In the genomic region with DNA sequence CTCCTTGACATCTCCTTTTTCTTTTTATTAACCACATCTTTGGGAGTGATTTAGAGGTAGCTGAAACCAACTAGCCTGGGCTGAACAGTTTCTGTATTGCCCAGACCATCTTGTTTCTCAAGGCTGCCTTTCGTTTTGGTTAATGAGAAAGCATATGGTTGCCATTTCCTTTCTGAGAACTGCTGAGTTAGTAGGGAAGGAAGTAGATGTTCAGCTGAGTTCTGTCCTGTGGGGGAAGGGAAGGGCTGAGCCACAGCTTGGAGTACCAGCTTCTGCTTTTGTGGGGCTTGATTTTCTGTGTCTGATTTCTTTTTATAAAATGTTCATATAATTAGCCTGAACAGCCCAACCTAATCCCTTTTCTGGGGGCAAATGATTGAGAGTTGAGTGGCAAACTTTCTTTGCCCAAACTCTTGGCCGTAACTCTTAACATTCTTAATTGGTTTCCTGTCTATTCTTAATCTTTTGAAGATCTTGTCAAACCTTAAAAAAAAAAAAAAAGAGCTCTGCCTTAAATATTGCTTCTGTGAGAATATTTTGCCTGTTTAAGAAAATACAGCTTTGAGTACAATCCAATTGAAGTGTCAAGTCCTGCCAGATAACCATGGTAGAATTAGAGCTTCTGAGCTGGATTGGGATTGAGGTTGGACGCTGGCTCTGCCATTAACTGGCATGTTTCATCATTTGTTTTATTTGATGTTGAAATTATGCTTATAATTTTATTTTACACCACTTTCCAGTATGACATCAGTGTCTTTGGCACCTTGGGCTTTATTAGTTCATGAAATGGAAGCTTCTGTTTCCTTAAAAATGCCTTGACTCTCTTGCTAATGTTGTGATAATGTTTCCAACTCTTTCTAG, we compare ENCODE assay signal across 1 cellular context.
TF ChIP-seq lines count a peak whose summit lies in the region.

No MANE protein-coding gene starts in this region.

TF ChIP-seq in GM12878, 131 proteins besides CTCF, POLR2A, EP300 and RAD21 (continued from another document):
- TF ChIP-seq IKZF2 (IDR thresholded peaks at IDR 0.05) (peak; percentile 79 to 91), NFIC (IDR thresholded peaks at IDR 0.05; ENCODE audit: low read depth, low read length) (peak; percentile 90), CBFB (IDR thresholded peaks at IDR 0.05; ENCODE audit: low read depth) (peak; percentile 83; the same call in 1 of the 2 replicates), MTA2 (IDR thresholded peaks at IDR 0.05; ENCODE audit: low read depth) (peak; percentile 85), TCF12 (IDR thresholded peaks at IDR 0.05; ENCODE audit: low read depth, low read length) (peak; percentile 76), YBX1 (IDR thresholded peaks at IDR 0.05) (no peak), MEF2A (IDR thresholded peaks at IDR 0.05; ENCODE audit: insufficient read depth, low read depth, low read length) (peak; percentile 75), ZZZ3 (IDR thresholded peaks at IDR 0.05; ENCODE audit: control insufficient read depth, insufficient read length, low read depth) (no peak), GATAD2B (conservative IDR thresholded peaks at IDR 0.05; ENCODE audit: low read depth) (no peak), CREM (IDR thresholded peaks at IDR 0.05; ENCODE audit: low read depth) (peak; percentile 47), POU2F2 (IDR thresholded peaks at IDR 0.05; ENCODE audit: borderline replicate concordance, low read depth, low read length) (peak; percentile 78; the same call in 1 of the 3 replicates), SP1 (IDR thresholded peaks at IDR 0.05; ENCODE audit: low read depth, low read length) (peak; percentile 57), TBL1XR1 (IDR thresholded peaks at IDR 0.05; ENCODE audit: low read depth, low read length) (peak; percentile 78; the same call in 1 of the 2 replicates), USF2 (IDR thresholded peaks at IDR 0.05; ENCODE audit: borderline replicate concordance, low read depth, low read length) (no peak), EED (IDR thresholded peaks at IDR 0.05; ENCODE audit: low read depth) (peak; percentile 87), TAF1 (IDR thresholded peaks at IDR 0.05; ENCODE audit: borderline replicate concordance, low read depth, low read length) (peak; percentile 59; the same call in 1 of the 2 replicates), FOXK2 (IDR thresholded peaks at IDR 0.05) (no peak), TCF3 (IDR thresholded peaks at IDR 0.05; ENCODE audit: borderline replicate concordance, insufficient read depth, low read depth, low read length) (peak; percentile 34; the same call in 1 of the 2 replicates), ASH2L (IDR thresholded peaks at IDR 0.05; ENCODE audit: borderline replicate concordance, low read depth) (no peak), DPF2 (IDR thresholded peaks at IDR 0.05) (peak; percentile 68; the same call in 1 of the 2 replicates), SMAD5 (IDR thresholded peaks at IDR 0.05; ENCODE audit: low read depth) (no peak), CREB1 (IDR thresholded peaks at IDR 0.05; ENCODE audit: low read depth) (peak; percentile 43; the same call in 1 of the 2 replicates), RUNX3 (IDR thresholded peaks at IDR 0.05; ENCODE audit: low read length) (peak; percentile 92), GABPA (IDR thresholded peaks at IDR 0.05; ENCODE audit: low read depth) (peak; percentile 60), ATF7 (IDR thresholded peaks at IDR 0.05; ENCODE audit: low read depth) (peak; percentile 80), ZBED1 (IDR thresholded peaks at IDR 0.05; ENCODE audit: borderline replicate concordance) (peak; percentile 88; the same call in 1 of the 2 replicates), CEBPB (IDR thresholded peaks at IDR 0.05; ENCODE audit: borderline replicate concordance in 1 of 2, low read depth in 2 of 2, low read length in 2 of 2) (peak in 1 of 2 experiments; percentile 78; a peak in 1 of 4 replicates), ZBTB40 (IDR thresholded peaks at IDR 0.05; ENCODE audit: borderline replicate concordance) (peak; percentile 17; the same call in 1 of the 2 replicates), SPI1 (IDR thresholded peaks at IDR 0.05; ENCODE audit: borderline replicate concordance, insufficient read depth, low read depth, low read length) (peak; percentile 83; the same call in 1 of the 2 replicates), TARDBP (IDR thresholded peaks at IDR 0.05; ENCODE audit: borderline replicate concordance) (peak; percentile 71), PML (IDR thresholded peaks at IDR 0.05; ENCODE audit: low read length) (peak; percentile 82), CHD2 (IDR thresholded peaks at IDR 0.05; ENCODE audit: borderline replicate concordance, low read depth, low read length) (peak; percentile 89), CBX3 (IDR thresholded peaks at IDR 0.05; ENCODE audit: borderline replicate concordance, low read depth) (no peak)
- TF ChIP-seq, protein P1, sequence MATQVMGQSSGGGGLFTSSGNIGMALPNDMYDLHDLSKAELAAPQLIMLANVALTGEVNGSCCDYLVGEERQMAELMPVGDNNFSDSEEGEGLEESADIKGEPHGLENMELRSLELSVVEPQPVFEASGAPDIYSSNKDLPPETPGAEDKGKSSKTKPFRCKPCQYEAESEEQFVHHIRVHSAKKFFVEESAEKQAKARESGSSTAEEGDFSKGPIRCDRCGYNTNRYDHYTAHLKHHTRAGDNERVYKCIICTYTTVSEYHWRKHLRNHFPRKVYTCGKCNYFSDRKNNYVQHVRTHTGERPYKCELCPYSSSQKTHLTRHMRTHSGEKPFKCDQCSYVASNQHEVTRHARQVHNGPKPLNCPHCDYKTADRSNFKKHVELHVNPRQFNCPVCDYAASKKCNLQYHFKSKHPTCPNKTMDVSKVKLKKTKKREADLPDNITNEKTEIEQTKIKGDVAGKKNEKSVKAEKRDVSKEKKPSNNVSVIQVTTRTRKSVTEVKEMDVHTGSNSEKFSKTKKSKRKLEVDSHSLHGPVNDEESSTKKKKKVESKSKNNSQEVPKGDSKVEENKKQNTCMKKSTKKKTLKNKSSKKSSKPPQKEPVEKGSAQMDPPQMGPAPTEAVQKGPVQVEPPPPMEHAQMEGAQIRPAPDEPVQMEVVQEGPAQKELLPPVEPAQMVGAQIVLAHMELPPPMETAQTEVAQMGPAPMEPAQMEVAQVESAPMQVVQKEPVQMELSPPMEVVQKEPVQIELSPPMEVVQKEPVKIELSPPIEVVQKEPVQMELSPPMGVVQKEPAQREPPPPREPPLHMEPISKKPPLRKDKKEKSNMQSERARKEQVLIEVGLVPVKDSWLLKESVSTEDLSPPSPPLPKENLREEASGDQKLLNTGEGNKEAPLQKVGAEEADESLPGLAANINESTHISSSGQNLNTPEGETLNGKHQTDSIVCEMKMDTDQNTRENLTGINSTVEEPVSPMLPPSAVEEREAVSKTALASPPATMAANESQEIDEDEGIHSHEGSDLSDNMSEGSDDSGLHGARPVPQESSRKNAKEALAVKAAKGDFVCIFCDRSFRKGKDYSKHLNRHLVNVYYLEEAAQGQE (IDR thresholded peaks at IDR 0.05; ENCODE audit: low read depth, low read length), result no peak
- TF ChIP-seq, protein P2, sequence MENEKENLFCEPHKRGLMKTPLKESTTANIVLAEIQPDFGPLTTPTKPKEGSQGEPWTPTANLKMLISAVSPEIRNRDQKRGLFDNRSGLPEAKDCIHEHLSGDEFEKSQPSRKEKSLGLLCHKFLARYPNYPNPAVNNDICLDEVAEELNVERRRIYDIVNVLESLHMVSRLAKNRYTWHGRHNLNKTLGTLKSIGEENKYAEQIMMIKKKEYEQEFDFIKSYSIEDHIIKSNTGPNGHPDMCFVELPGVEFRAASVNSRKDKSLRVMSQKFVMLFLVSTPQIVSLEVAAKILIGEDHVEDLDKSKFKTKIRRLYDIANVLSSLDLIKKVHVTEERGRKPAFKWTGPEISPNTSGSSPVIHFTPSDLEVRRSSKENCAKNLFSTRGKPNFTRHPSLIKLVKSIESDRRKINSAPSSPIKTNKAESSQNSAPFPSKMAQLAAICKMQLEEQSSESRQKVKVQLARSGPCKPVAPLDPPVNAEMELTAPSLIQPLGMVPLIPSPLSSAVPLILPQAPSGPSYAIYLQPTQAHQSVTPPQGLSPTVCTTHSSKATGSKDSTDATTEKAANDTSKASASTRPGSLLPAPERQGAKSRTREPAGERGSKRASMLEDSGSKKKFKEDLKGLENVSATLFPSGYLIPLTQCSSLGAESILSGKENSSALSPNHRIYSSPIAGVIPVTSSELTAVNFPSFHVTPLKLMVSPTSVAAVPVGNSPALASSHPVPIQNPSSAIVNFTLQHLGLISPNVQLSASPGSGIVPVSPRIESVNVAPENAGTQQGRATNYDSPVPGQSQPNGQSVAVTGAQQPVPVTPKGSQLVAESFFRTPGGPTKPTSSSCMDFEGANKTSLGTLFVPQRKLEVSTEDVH (IDR thresholded peaks at IDR 0.05; ENCODE audit: low read depth, partially characterized antibody), result no peak
- TF ChIP-seq, protein P3, sequence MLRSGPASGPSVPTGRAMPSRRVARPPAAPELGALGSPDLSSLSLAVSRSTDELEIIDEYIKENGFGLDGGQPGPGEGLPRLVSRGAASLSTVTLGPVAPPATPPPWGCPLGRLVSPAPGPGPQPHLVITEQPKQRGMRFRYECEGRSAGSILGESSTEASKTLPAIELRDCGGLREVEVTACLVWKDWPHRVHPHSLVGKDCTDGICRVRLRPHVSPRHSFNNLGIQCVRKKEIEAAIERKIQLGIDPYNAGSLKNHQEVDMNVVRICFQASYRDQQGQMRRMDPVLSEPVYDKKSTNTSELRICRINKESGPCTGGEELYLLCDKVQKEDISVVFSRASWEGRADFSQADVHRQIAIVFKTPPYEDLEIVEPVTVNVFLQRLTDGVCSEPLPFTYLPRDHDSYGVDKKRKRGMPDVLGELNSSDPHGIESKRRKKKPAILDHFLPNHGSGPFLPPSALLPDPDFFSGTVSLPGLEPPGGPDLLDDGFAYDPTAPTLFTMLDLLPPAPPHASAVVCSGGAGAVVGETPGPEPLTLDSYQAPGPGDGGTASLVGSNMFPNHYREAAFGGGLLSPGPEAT (IDR thresholded peaks at IDR 0.05; ENCODE audit: low read depth), result peak; percentile 72
- TF ChIP-seq, protein P4, sequence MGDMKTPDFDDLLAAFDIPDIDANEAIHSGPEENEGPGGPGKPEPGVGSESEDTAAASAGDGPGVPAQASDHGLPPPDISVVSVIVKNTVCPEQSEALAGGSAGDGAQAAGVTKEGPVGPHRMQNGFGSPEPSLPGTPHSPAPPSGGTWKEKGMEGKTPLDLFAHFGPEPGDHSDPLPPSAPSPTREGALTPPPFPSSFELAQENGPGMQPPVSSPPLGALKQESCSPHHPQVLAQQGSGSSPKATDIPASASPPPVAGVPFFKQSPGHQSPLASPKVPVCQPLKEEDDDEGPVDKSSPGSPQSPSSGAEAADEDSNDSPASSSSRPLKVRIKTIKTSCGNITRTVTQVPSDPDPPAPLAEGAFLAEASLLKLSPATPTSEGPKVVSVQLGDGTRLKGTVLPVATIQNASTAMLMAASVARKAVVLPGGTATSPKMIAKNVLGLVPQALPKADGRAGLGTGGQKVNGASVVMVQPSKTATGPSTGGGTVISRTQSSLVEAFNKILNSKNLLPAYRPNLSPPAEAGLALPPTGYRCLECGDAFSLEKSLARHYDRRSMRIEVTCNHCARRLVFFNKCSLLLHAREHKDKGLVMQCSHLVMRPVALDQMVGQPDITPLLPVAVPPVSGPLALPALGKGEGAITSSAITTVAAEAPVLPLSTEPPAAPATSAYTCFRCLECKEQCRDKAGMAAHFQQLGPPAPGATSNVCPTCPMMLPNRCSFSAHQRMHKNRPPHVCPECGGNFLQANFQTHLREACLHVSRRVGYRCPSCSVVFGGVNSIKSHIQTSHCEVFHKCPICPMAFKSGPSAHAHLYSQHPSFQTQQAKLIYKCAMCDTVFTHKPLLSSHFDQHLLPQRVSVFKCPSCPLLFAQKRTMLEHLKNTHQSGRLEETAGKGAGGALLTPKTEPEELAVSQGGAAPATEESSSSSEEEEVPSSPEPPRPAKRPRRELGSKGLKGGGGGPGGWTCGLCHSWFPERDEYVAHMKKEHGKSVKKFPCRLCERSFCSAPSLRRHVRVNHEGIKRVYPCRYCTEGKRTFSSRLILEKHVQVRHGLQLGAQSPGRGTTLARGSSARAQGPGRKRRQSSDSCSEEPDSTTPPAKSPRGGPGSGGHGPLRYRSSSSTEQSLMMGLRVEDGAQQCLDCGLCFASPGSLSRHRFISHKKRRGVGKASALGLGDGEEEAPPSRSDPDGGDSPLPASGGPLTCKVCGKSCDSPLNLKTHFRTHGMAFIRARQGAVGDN (IDR thresholded peaks at IDR 0.05), result peak; percentile 66
